ENCODE assay signal across 17 cellular contexts in genomic region chr1:155847823-155848529, GRCh38. TPM values are rescaled to one million over a fixed set of nuclear protein-coding genes. Genes with fewer than 3 reads are reported as not detected.
DNase-seq lines count a peak whose midpoint lies in the region; ATAC-seq, FAIRE-seq and TF ChIP-seq lines count a peak whose summit lies in the region.
"Had no signal": no experiment of that assay in that cellular context is flagged by ENCODE, and none has a peak within 500 bp of the region (broad histone marks: within the 10 kb centered on the region; RNA-seq: fewer than 3 reads in every experiment).

No MANE protein-coding gene starts in this region.

- peaks cover 85% of the 10 kb centered on the region for H3K79me2 ChIP-seq in K562 (ENCODE audit: control insufficient read depth, insufficient read depth, low read length)

- no peaks in the 10 kb centered on the region for H3K9me3 Mint-ChIP-seq in activated T-cell treated with anti-CD3 and anti-CD28 coated beads, Interleukin-2, amount 50 U/mL, for 24 hours
- H3K9me3 Mint-ChIP-seq in stimulated activated memory B cell treated with anti-CD40 and anti-IgM and Interleukin-4, amounts not matched to agents 10 μg/mL and 1 μg/mL and 100 μg/mL, for 72 hours, result no peaks in the 10 kb centered on the region
- H3K9me3 Mint-ChIP-seq: IgD-negative memory B cell had no signal

- peaks cover 66% of the 10 kb centered on the region; the same call in 2 of the 3 replicates for H3K36me3 ChIP-seq in K562 (ENCODE audit: control insufficient read depth, insufficient read depth, low read length)

- peaks cover 60% of the 10 kb centered on the region for H3K4me1 Mint-ChIP-seq in activated T-cell treated with anti-CD3 and anti-CD28 coated beads, Interleukin-2, amount 50 U/mL, for 24 hours (ENCODE audit: low read depth)
- peaks cover 43% of the 10 kb centered on the region for H3K4me1 Mint-ChIP-seq in T-helper 17 cell
- peaks cover 60% of the 10 kb centered on the region for H3K4me1 Mint-ChIP-seq in stimulated activated memory B cell treated with anti-CD40 and anti-IgM and Interleukin-4, amounts not matched to agents 10 μg/mL and 1 μg/mL and 100 μg/mL, for 72 hours

- peaks cover 0 to 18% of the 10 kb centered on the region in 2 experiments; a peak in 1 of 5 replicates for H3K4me1 ChIP-seq in K562 (replicated peaks in 1 of 2; ENCODE audit: control insufficient read depth in 2 of 2, insufficient read depth in 2 of 2, low read length in 2 of 2)

- H3K9ac ChIP-seq in K562 (ENCODE audit: insufficient read depth in 1 of 2, low read depth in 2 of 2, low read length in 2 of 2), result no peak overlapping the region

- TF ChIP-seq CTCF in K562 (IDR thresholded peaks at IDR 0.05 in 2 of 3, conservative IDR thresholded peaks at IDR 0.05 in 1 of 3; ENCODE audit: insufficient read depth in 2 of 3, low read depth in 1 of 3, low read length in 3 of 3) (no peak), foreskin fibroblast (IDR thresholded peaks at IDR 0.05; ENCODE audit: low read depth, low read length) (no peak), coronary artery (IDR thresholded peaks at IDR 0.05) (no peak)

- TF ChIP-seq RAD21 in K562 (CRISPR knock-in tag; conservative IDR thresholded peaks at IDR 0.05 in 1 of 2, IDR thresholded peaks at IDR 0.05 in 1 of 2), result no peak

- no peak overlapping the region for H3K4me3 Mint-ChIP-seq in activated T-cell treated with anti-CD3 and anti-CD28 coated beads, Interleukin-2, amount 50 U/mL, for 24 hours
- no peak overlapping the region for H3K4me3 Mint-ChIP-seq in T-helper 17 cell
- H3K4me3 Mint-ChIP-seq in stimulated activated memory B cell treated with anti-CD40 and anti-IgM and Interleukin-4, amounts not matched to agents 10 μg/mL and 1 μg/mL and 100 μg/mL, for 72 hours, result no peak overlapping the region

- H3K9me1 ChIP-seq in K562 (ENCODE audit: control insufficient read depth, insufficient read depth, low read length), result no peaks in the 10 kb centered on the region

- intact Hi-C loops in K562 (cut with micrococcal nuclease), result no loop called here

- no peaks in the 10 kb centered on the region for H3K27me3 Mint-ChIP-seq in activated T-cell treated with anti-CD3 and anti-CD28 coated beads, Interleukin-2, amount 50 U/mL, for 24 hours
- H3K27me3 Mint-ChIP-seq in T-helper 17 cell, result no peaks in the 10 kb centered on the region
- no peaks in the 10 kb centered on the region for H3K27me3 Mint-ChIP-seq in stimulated activated memory B cell treated with anti-CD40 and anti-IgM and Interleukin-4, amounts not matched to agents 10 μg/mL and 1 μg/mL and 100 μg/mL, for 72 hours
- H3K27me3 Mint-ChIP-seq: IgD-negative memory B cell had no signal

- no TSS peak for BruUV-seq in K562 (replicated peaks; lab: Mats Ljungman, UMichigan)

- no peak overlapping the region for H3K4me2 ChIP-seq in K562 (ENCODE audit: insufficient read depth, low read length)

- peak overlapping the region; percentile 20; the same call in 2 of the 3 replicates for H3K27ac ChIP-seq in K562 (ENCODE audit: extremely low read depth, low read depth, low read length)
- H3K27ac ChIP-seq in coronary artery, result no peak overlapping the region
- H3K27ac ChIP-seq: right atrium auricular region had no signal

- H3K27ac Mint-ChIP-seq in activated T-cell treated with anti-CD3 and anti-CD28 coated beads, Interleukin-2, amount 50 U/mL, for 24 hours, result peak overlapping the region; percentile 84
- peak overlapping the region; percentile 91 for H3K27ac Mint-ChIP-seq in T-helper 17 cell
- H3K27ac Mint-ChIP-seq in stimulated activated memory B cell treated with anti-CD40 and anti-IgM and Interleukin-4, amounts not matched to agents 10 μg/mL and 1 μg/mL and 100 μg/mL, for 72 hours, result peak overlapping the region; percentile 35

- TF ChIP-seq POLR2A in K562 (conservative IDR thresholded peaks at IDR 0.05), result no peak

- H4K20me1 ChIP-seq in K562 (replicated peaks; ENCODE audit: control insufficient read depth, insufficient read depth, low read length), result no peaks in the 10 kb centered on the region

- TF ChIP-seq EP300 in K562 (IDR thresholded peaks at IDR 0.05; ENCODE audit: low read length), result no peak; the same call in 1 of the 2 replicates

- ATAC-seq in T-helper 17 cell (peak; percentile 57), K562 (peak; percentile 52)
- no peak for ATAC-seq in stimulated activated memory B cell treated with anti-CD40 and anti-IgM and Interleukin-4, amounts not matched to agents 10 μg/mL and 1 μg/mL and 100 μg/mL, for 72 hours

- H3K4me3 ChIP-seq in K562 (no peak overlapping the region), foreskin fibroblast (ENCODE audit: low read depth in 1 of 2, low read length in 2 of 2) (no peak overlapping the region), coronary artery (no peak overlapping the region)
- H3K4me3 ChIP-seq: right atrium auricular region had no signal

- CTCF ChIA-PET in K562 (lab: Yijun Ruan, JAX; ENCODE audit: low intra/inter-chr PET ratio), result no interaction called here

- H3K27me3 ChIP-seq in K562 (ENCODE audit: control insufficient read depth in 2 of 2, insufficient read depth in 2 of 2, low read length in 2 of 2), result no peaks in the 10 kb centered on the region
- H3K27me3 ChIP-seq: right atrium auricular region had no signal

- no peak for DNase-seq in activated T-cell treated with anti-CD3 and anti-CD28 coated beads, Interleukin-2, amount 50 U/mL, for 24 hours
- DNase-seq in activated T-cell treated with anti-CD3 and anti-CD28 coated beads for 4 hours (no peak), T-helper 17 cell (no peak), K562 (ENCODE audit: extremely low read depth in 1 of 4, low spot score in 3 of 4) (no peak), NCI-H1105 treated with DMSO at 0.1 percent for 48 hours (lab: John Stamatoyannopoulos, UW) (no peak), foreskin fibroblast (no peak), coronary artery (ENCODE audit: low spot score) (no peak)
- DNase-seq: ACHN; activated CD4-positive, alpha-beta T cell treated with anti-CD3 and anti-CD28 coated beads for 1 hour; activated effector memory CD4-positive, alpha-beta T cell treated with Interleukin-2 at 50 U/mL for 16 hours; islet precursor cell; mesenchymal stem cell; NCI-H1092 treated with DMSO at 0.1 percent for 48 hours; RPMI8226 had no signal

- no peak for FAIRE-seq in K562 (lab: Jason Lieb, UNC)

- POLR2A ChIA-PET in K562 (lab: Yijun Ruan, JAX), result interaction anchor here (0.6 to 1.2 kb wide), 6 partner anchors 9 to 110 kb away, joined by 3 to 6 read pairs (median 4); partner anchors contain the start of gene GON4L

- H3K9me3 ChIP-seq in T-helper 17 cell (ENCODE audit: control insufficient read depth, low read length, poor library complexity, severe bottlenecking) (no peaks in the 10 kb centered on the region), K562 (replicated peaks; ENCODE audit: control insufficient read depth, insufficient read depth, low read depth, low read length) (no peaks in the 10 kb centered on the region)
- H3K9me3 ChIP-seq: right atrium auricular region had no signal

- H3K36me3 Mint-ChIP-seq in activated T-cell treated with anti-CD3 and anti-CD28 coated beads, Interleukin-2, amount 50 U/mL, for 24 hours (ENCODE audit: low read depth), result peaks cover 93% of the 10 kb centered on the region
- H3K36me3 Mint-ChIP-seq in T-helper 17 cell (ENCODE audit: low read depth), result peaks cover 10% of the 10 kb centered on the region
- H3K36me3 Mint-ChIP-seq in stimulated activated memory B cell treated with anti-CD40 and anti-IgM and Interleukin-4, amounts not matched to agents 10 μg/mL and 1 μg/mL and 100 μg/mL, for 72 hours, result peaks cover 66% of the 10 kb centered on the region

- in situ Hi-C loops in K562 (cut with MboI), result no loop called here

- WGBS in K562 (ENCODE audit: insufficient coverage, low coverage, missing lambda C conversion rate), result 83% methylated on average over 1 of the region's 1 CpG

- no peak overlapping the region for H2AFZ ChIP-seq in K562 (ENCODE audit: low read depth, low read length)

RNA-seq across cellular contexts. Expression of gene GON4L, which starts 9.0 kb away (rescaled TPM):
- total RNA-seq in T-helper 17 cell (10 to 100 TPM; 88.4 to 93.9 TPM), K562 (2014; rRNA removed) (29.0 and 30.0 TPM in 2 replicates), K562 (2014; rRNA removed; fragmentation: Illumina TruSeq; extraction: Trizol) (35.5 and 40.1 TPM in 2 replicates), K562 (2015; rRNA removed; fragmentation: Illumina TruSeq; extraction: Trizol) (33.6 and 34.3 TPM in 2 replicates), K562 (2021) (42.6 and 47.4 TPM in 2 replicates)
- 217 and 320 TPM in 2 replicates for total RNA-seq in K562 (2011; cell fraction: chromatin; rRNA removed; ENCODE audit: low replicate concordance)
- 111 and 118 TPM in 2 replicates for total RNA-seq in K562 (2011; cell fraction: nucleolus; rRNA removed)
- 136 and 172 TPM in 2 replicates for total RNA-seq in K562 (2011; cell fraction: nucleoplasm; rRNA removed)
- polyA plus RNA-seq in K562 (2011; rRNA removed) (32.4 and 40.4 TPM in 2 replicates), K562 (2014; fragmentation: Illumina TruSeq; extraction: Trizol) (35.1 and 37.4 TPM in 2 replicates), K562 (2014; fragmentation: Nextera tagmentation; extraction: Ambion mirVana) (10 to 100 TPM; 20.2 to 38.9 TPM), K562 (2014; rRNA removed) (32.1 and 33.0 TPM in 2 replicates)
- polyA plus RNA-seq in K562 (2011; cell fraction: cytosol; rRNA removed), result 21.5 and 30.7 TPM in 2 replicates
- polyA plus RNA-seq in K562 (2011; cell fraction: nucleus; rRNA removed), result 98.2 and 114 TPM in 2 replicates
- 27.5 and 34.2 TPM in 2 replicates for polyA plus RNA-seq in K562 (2012)
- 69.6 and 96.4 TPM in 2 replicates for polyA minus RNA-seq in K562 (2011; rRNA and poly(A)+ RNA removed)
- polyA minus RNA-seq in K562 (2011; cell fraction: cytosol; rRNA and poly(A)+ RNA removed), result 19.7 and 23.2 TPM in 2 replicates
- 38.9 and 68.0 TPM in 2 replicates for polyA minus RNA-seq in K562 (2011; cell fraction: nucleus; rRNA and poly(A)+ RNA removed)

RNA-seq across cellular contexts. Expression of gene SYT11, which starts 11.4 kb away (rescaled TPM):
- total RNA-seq in T-helper 17 cell (10 to 100 TPM; 27.0 to 30.2 TPM), K562 (2014; rRNA removed) (0.05 and 0.12 TPM in 2 replicates), K562 (2014; rRNA removed; fragmentation: Illumina TruSeq; extraction: Trizol) (0.07 and 0.13 TPM in 2 replicates), K562 (2015; rRNA removed; fragmentation: Illumina TruSeq; extraction: Trizol) (0.11 TPM in 2 replicates), K562 (2021) (0.18 and 0.20 TPM in 2 replicates)
- total RNA-seq in K562 (2011; cell fraction: chromatin; rRNA removed; ENCODE audit: low replicate concordance), result 0.25 and 0.39 TPM in 2 replicates
- total RNA-seq in K562 (2011; cell fraction: nucleolus; rRNA removed), result 0.39 and 0.67 TPM in 2 replicates
- total RNA-seq in K562 (2011; cell fraction: nucleoplasm; rRNA removed), result 0.81 and 0.84 TPM in 2 replicates
- polyA plus RNA-seq in K562 (2011; rRNA removed) (0.17 and 0.26 TPM in 2 replicates), K562 (2014; fragmentation: Illumina TruSeq; extraction: Trizol) (0.13 and 0.19 TPM in 2 replicates), K562 (2014; fragmentation: Nextera tagmentation; extraction: Ambion mirVana) (under 1 TPM; 0.08 to 0.11 TPM), K562 (2014; rRNA removed) (0.05 and 0.11 TPM in 2 replicates)
- 0.16 and 0.24 TPM in 2 replicates for polyA plus RNA-seq in K562 (2011; cell fraction: cytosol; rRNA removed)
- polyA plus RNA-seq in K562 (2011; cell fraction: nucleus; rRNA removed), result 0.09 and 0.13 TPM in 2 replicates
- polyA plus RNA-seq in K562 (2012), result 0.07 and 0.17 TPM in 2 replicates
- polyA minus RNA-seq in K562 (2011; rRNA and poly(A)+ RNA removed), result 0.25 and 0.36 TPM in 2 replicates
- not detected in 2 replicates for polyA minus RNA-seq in K562 (2011; cell fraction: cytosol; rRNA and poly(A)+ RNA removed)
- 0.11 TPM in 1 of 2 replicates, not detected in the other for polyA minus RNA-seq in K562 (2011; cell fraction: nucleus; rRNA and poly(A)+ RNA removed)

Comparison
In these comparisons a context has a peak if more than half of its experiments do, and no peak if none do; other contexts are left out.
1. H3K27ac Mint-ChIP-seq: peak in every context shown above with its lines; median percentile 91 in T-helper 17 cell; 84 in activated T-cell treated with anti-CD3 and anti-CD28 coated beads, Interleukin-2, amount 50 U/mL, for 24 hours; 35 in stimulated activated memory B cell treated with anti-CD40 and anti-IgM and Interleukin-4, amounts not matched to agents 10 μg/mL and 1 μg/mL and 100 μg/mL, for 72 hours.
2. RNA of gene SYT11, which starts 11.4 kb away (total RNA-seq): 27.0 to 30.2 TPM in T-helper 17 cell; 0.05 to 0.84 TPM in K562; every median in the first group is over 10 times any median in the second.